7 cellular contexts compared by ENCODE assay signal in genomic region chr19:4376245-4376990, GRCh38. TPM values are rescaled to one million over a fixed set of nuclear protein-coding genes. Genes with fewer than 3 reads are reported as not detected.
DNase-seq lines count a peak whose midpoint lies in the region; TF ChIP-seq lines count a peak whose summit lies in the region.

No MANE protein-coding gene starts in this region.

- peak overlapping the region; percentile 99 for H3K27ac ChIP-seq in RWPE1
- H3K27ac ChIP-seq in esophagus squamous epithelium, result peak overlapping the region; percentile 92 to 97 (median 92)
- H3K27ac ChIP-seq in smooth muscle cell (ENCODE audit: low read depth), result peak overlapping the region; percentile 95

- H3K4me1 ChIP-seq in esophagus squamous epithelium (peaks cover 81 to 99% (median 93%) of the 10 kb centered on the region in 3 donors), smooth muscle cell (ENCODE audit: low read depth) (peaks cover 45% of the 10 kb centered on the region)

- H3K27me3 ChIP-seq in H7 (ENCODE audit: control insufficient read depth, insufficient read depth, low read length), result no peaks in the 10 kb centered on the region
- H3K27me3 ChIP-seq in esophagus squamous epithelium, result no peaks in the 10 kb centered on the region
- H3K27me3 ChIP-seq in smooth muscle cell (ENCODE audit: low read depth), result no peaks in the 10 kb centered on the region

- 65 to 73% methylated on average over 19 to 20 of the region's 21 CpGs for WGBS in esophagus squamous epithelium, 2 donors
- WGBS in smooth muscle cell (ENCODE audit: low lambda C conversion rate), result 80% methylated on average over 21 of the region's 21 CpGs

- peaks cover 43% of the 10 kb centered on the region for H3F3A ChIP-seq in smooth muscle cell (ENCODE audit: low read depth)

- POLR2A ChIA-PET in RWPE1 (lab: Yijun Ruan, JAX; ENCODE audit: low non-redundant PET), result no interaction called here

- no peak overlapping the region for H3K9ac ChIP-seq in smooth muscle cell (ENCODE audit: low read depth)

- H3K9me3 ChIP-seq in esophagus squamous epithelium, result no peaks in the 10 kb centered on the region
- no peaks in the 10 kb centered on the region for H3K9me3 ChIP-seq in smooth muscle cell (replicated peaks; ENCODE audit: low read depth)

- intact Hi-C loops in esophagus squamous epithelium (cut with DNase I), result no loop called here

- no peaks in the 10 kb centered on the region for H3K36me3 ChIP-seq in H7 (replicated peaks; ENCODE audit: control insufficient read depth, insufficient read depth, low read length)
- peaks cover 0 to 16% (median 0%) of the 10 kb centered on the region in 3 donors for H3K36me3 ChIP-seq in esophagus squamous epithelium
- no peaks in the 10 kb centered on the region for H3K36me3 ChIP-seq in smooth muscle cell (ENCODE audit: low read depth)

- peak overlapping the region; percentile 53 for H3K4me2 ChIP-seq in smooth muscle cell

- peaks cover 99% of the 10 kb centered on the region for H4K20me1 ChIP-seq in smooth muscle cell (ENCODE audit: low read depth)

- H2AFZ ChIP-seq in smooth muscle cell (ENCODE audit: low read depth), result no peak overlapping the region

- CTCF ChIA-PET in RWPE1 (lab: Yijun Ruan, JAX), result interaction anchor here (1.7 to 3.0 kb wide), 4 partner anchors 14 to 24 kb away, joined by 3 to 25 read pairs (median 8); partner anchors contain the start of gene SH3GL1

- H3K4me3 ChIP-seq in H7 (ENCODE audit: insufficient read depth, low read depth, low read length), result no peak overlapping the region
- H3K4me3 ChIP-seq in esophagus squamous epithelium, result peak overlapping the region in 2 of 4 donors; percentile 5 to 7
- no peak overlapping the region for H3K4me3 ChIP-seq in smooth muscle cell

- H3K79me2 ChIP-seq in smooth muscle cell (ENCODE audit: low read depth), result peaks cover 71% of the 10 kb centered on the region

- TF ChIP-seq POLR2A in esophagus squamous epithelium (IDR thresholded peaks at IDR 0.05), result no peak

- peak; percentile 59 for DNase-seq in H7
- DNase-seq in RWPE1 (ENCODE audit: low spot score), result no peak
- no peak for DNase-seq in esophagus squamous epithelium (lab: John Stamatoyannopoulos, UW)
- no peak for DNase-seq in smooth muscle cell (lab: John Stamatoyannopoulos, UW; ENCODE audit: unreplicated experiment)
- DNase-seq in amygdala (lab: John Stamatoyannopoulos, UW), result no peak
- DNase-seq in NK-92 treated with Interleukin-12 subunit alpha and Interleukin-12 subunit beta, amount 100 ng/mL, for 24 hours (lab: John Stamatoyannopoulos, UW), result no peak
- no peak for DNase-seq in 8988T

- no peak for TF ChIP-seq CTCF in RWPE1 (conservative IDR thresholded peaks at IDR 0.05; ENCODE audit: low read depth)
- no peak for TF ChIP-seq CTCF in esophagus squamous epithelium (IDR thresholded peaks at IDR 0.05)
- no peak for TF ChIP-seq CTCF in smooth muscle cell (IDR thresholded peaks at IDR 0.05; ENCODE audit: borderline replicate concordance, insufficient read depth, poor library complexity, severe bottlenecking)

RNA-seq across cellular contexts. Expression of gene SH3GL1, which starts 23.9 kb away (rescaled TPM):
- total RNA-seq in H7 (2014; rRNA removed; shearing (Covaris generic)), result 73.1 and 97.7 TPM in 2 replicates
- total RNA-seq in esophagus squamous epithelium (100 to 1,000 TPM in 2 of 4 donors, 10 to 100 TPM in 2; 67.4 to 131 (median 91.2) TPM), smooth muscle cell (50.1 and 52.9 TPM in 2 replicates)
- 120 and 132 TPM in 2 replicates for polyA plus RNA-seq in smooth muscle cell

RNA-seq across cellular contexts. Expression of gene CHAF1A, which starts 26.0 kb away (rescaled TPM):
- total RNA-seq in H7 (2014; rRNA removed; shearing (Covaris generic)), result 121 and 122 TPM in 2 replicates
- total RNA-seq in esophagus squamous epithelium (10 to 100 TPM in 3 of 4 donors, 1 to 10 TPM in 1; 7.6 to 20.9 (median 11.9) TPM), smooth muscle cell (3.8 and 14.7 TPM in 2 replicates)
- polyA plus RNA-seq in smooth muscle cell, result 11.4 and 14.8 TPM in 2 replicates

RNA-seq across cellular contexts. Expression of gene MPND, which starts 33.1 kb away (rescaled TPM):
- 11.4 and 17.4 TPM in 2 replicates for total RNA-seq in H7 (2014; rRNA removed; shearing (Covaris generic))
- total RNA-seq in esophagus squamous epithelium (10 to 100 TPM in 1 of 4 donors, 1 to 10 TPM in 3; 2.5 to 11.1 (median 6.5) TPM), smooth muscle cell (2.4 and 3.9 TPM in 2 replicates)
- 10.9 and 14.6 TPM in 2 replicates for polyA plus RNA-seq in smooth muscle cell

RNA-seq across cellular contexts. Expression of gene STAP2, which starts 37.8 kb away (rescaled TPM):
- total RNA-seq in H7 (2014; rRNA removed; shearing (Covaris generic)), result 14.2 and 18.0 TPM in 2 replicates
- total RNA-seq in esophagus squamous epithelium (100 to 1,000 TPM in 1 of 4 donors, 10 to 100 TPM in 3; 61.4 to 131 (median 82.5) TPM), smooth muscle cell (10.7 and 13.0 TPM in 2 replicates)
- polyA plus RNA-seq in smooth muscle cell, result 8.3 and 26.5 TPM in 2 replicates
